Comparison of ENCODE assay signal across 8 cellular contexts in genomic region chr16:69131167-69131748, GRCh38. TPM values are rescaled to one million over a fixed set of nuclear protein-coding genes. Genes with fewer than 3 reads are reported as not detected.
DNase-seq lines count a peak whose midpoint lies in the region; ATAC-seq and TF ChIP-seq lines count a peak whose summit lies in the region.

No MANE protein-coding gene starts in this region.

- H3K27ac ChIP-seq in ascending aorta (peak overlapping the region; percentile 84 to 85), iPS-18a (ENCODE audit: low read length) (peak overlapping the region; percentile 76), smooth muscle cell (ENCODE audit: low read depth) (peak overlapping the region; percentile 83)

- H3K36me3 ChIP-seq in ascending aorta (peaks cover 0 to 4% of the 10 kb centered on the region in 2 donors), iPS-18a (ENCODE audit: control insufficient read depth, low read depth, low read length) (peaks cover 6% of the 10 kb centered on the region), smooth muscle cell (ENCODE audit: low read depth) (no peaks in the 10 kb centered on the region)

- H3K4me2 ChIP-seq in smooth muscle cell, result peak overlapping the region; percentile 90

- TF ChIP-seq CTCF in ascending aorta (IDR thresholded peaks at IDR 0.05) (no peak), smooth muscle cell (IDR thresholded peaks at IDR 0.05; ENCODE audit: borderline replicate concordance, insufficient read depth, poor library complexity, severe bottlenecking) (no peak)

- H2AFZ ChIP-seq in smooth muscle cell (ENCODE audit: low read depth), result no peak overlapping the region

- peak overlapping the region; percentile 91 to 97 for H3K4me3 ChIP-seq in ascending aorta
- H3K4me3 ChIP-seq in iPS-18a (ENCODE audit: low read length), result peak overlapping the region; percentile 96
- peak overlapping the region; percentile 96 for H3K4me3 ChIP-seq in smooth muscle cell

- 5% methylated on average over 7 of the region's 11 CpGs for WGBS in smooth muscle cell (ENCODE audit: low lambda C conversion rate)

- intact Hi-C loops in ascending aorta (cut with DNase I), result loop anchor here (5.0 kb wide), 1 partner anchor 56 kb away; the partner anchor contains the start of gene SNTB2

- H4K20me1 ChIP-seq in smooth muscle cell (ENCODE audit: low read depth), result peaks cover 58% of the 10 kb centered on the region

- ATAC-seq in HG03342 (IDR thresholded peaks at IDR 0.05; ENCODE audit: unreplicated experiment), result no peak
- ATAC-seq in GM18858 (IDR thresholded peaks at IDR 0.05; ENCODE audit: unreplicated experiment), result no peak

- no peaks in the 10 kb centered on the region for H3F3A ChIP-seq in smooth muscle cell (ENCODE audit: low read depth)

- H3K79me2 ChIP-seq in smooth muscle cell (ENCODE audit: low read depth), result peaks cover 92% of the 10 kb centered on the region

- H3K9ac ChIP-seq in iPS-18a (ENCODE audit: low read length) (peak overlapping the region; percentile 90), smooth muscle cell (ENCODE audit: low read depth) (peak overlapping the region; percentile 86)

- DNase-seq in NCI-H2171 treated with DMSO at 0.1 percent for 48 hours (lab: John Stamatoyannopoulos, UW) (peak; percentile 59), NCI-H2171 (lab: John Stamatoyannopoulos, UW) (no peak), NCI-H524 treated with DMSO at 0.1 percent for 48 hours (lab: John Stamatoyannopoulos, UW) (peak; percentile 48), ascending aorta (ENCODE audit: low spot score in 2 of 2) (no peak), smooth muscle cell (lab: John Stamatoyannopoulos, UW; ENCODE audit: unreplicated experiment) (no peak)

- peaks cover 3 to 13% of the 10 kb centered on the region in 2 donors for H3K4me1 ChIP-seq in ascending aorta
- H3K4me1 ChIP-seq in iPS-18a (ENCODE audit: control insufficient read depth, low read depth, low read length), result peaks cover 10% of the 10 kb centered on the region
- H3K4me1 ChIP-seq in smooth muscle cell (ENCODE audit: low read depth), result peaks cover 19% of the 10 kb centered on the region

- H3K9me3 ChIP-seq in ascending aorta, result no peaks in the 10 kb centered on the region
- no peaks in the 10 kb centered on the region for H3K9me3 ChIP-seq in iPS-18a (ENCODE audit: control insufficient read depth, low read depth, low read length)
- no peaks in the 10 kb centered on the region for H3K9me3 ChIP-seq in smooth muscle cell (replicated peaks; ENCODE audit: low read depth)

- no peaks in the 10 kb centered on the region for H3K27me3 ChIP-seq in ascending aorta
- no peaks in the 10 kb centered on the region for H3K27me3 ChIP-seq in iPS-18a (ENCODE audit: control insufficient read depth, insufficient read depth, low read length)
- H3K27me3 ChIP-seq in smooth muscle cell (ENCODE audit: low read depth), result no peaks in the 10 kb centered on the region

RNA-seq across cellular contexts. Expression of gene CHTF8, which starts 1.1 kb away (rescaled TPM):
- 41.3 TPM for total RNA-seq in ascending aorta
- 74.2 and 77.7 TPM in 2 replicates for total RNA-seq in smooth muscle cell
- 70.8 and 83.8 TPM in 2 replicates for polyA plus RNA-seq in smooth muscle cell

RNA-seq across cellular contexts. Expression of gene UTP4, which starts 1.2 kb away (rescaled TPM):
- total RNA-seq in ascending aorta, result 45.9 TPM
- 13.8 and 20.4 TPM in 2 replicates for total RNA-seq in smooth muscle cell
- polyA plus RNA-seq in smooth muscle cell, result 29.0 and 32.8 TPM in 2 replicates

RNA-seq across cellular contexts. Expression of gene HAS3, which starts 25.8 kb away (rescaled TPM):
- not detected for total RNA-seq in ascending aorta
- 1.2 and 2.7 TPM in 2 replicates for total RNA-seq in smooth muscle cell
- polyA plus RNA-seq in smooth muscle cell, result 0.39 and 1.1 TPM in 2 replicates

RNA-seq across cellular contexts. Expression of gene SNTB2, which starts 55.7 kb away (rescaled TPM):
- 19.7 TPM for total RNA-seq in ascending aorta
- 11.0 and 25.9 TPM in 2 replicates for total RNA-seq in smooth muscle cell
- polyA plus RNA-seq in smooth muscle cell, result 17.1 and 19.2 TPM in 2 replicates

Comparison
In these comparisons a context has a peak if more than half of its experiments do, and no peak if none do; other contexts are left out.
1. DNase-seq: peak in NCI-H2171 treated with DMSO at 0.1 percent for 48 hours (single experiment) and NCI-H524 treated with DMSO at 0.1 percent for 48 hours (single experiment); none in NCI-H2171 (single experiment), ascending aorta (0 of 2) and smooth muscle cell (single experiment).
2. Peak in every context shown above with its lines, with median percentiles within 50 percentile points of each other: H3K27ac ChIP-seq and H3K4me3 ChIP-seq.